ENCODE assay signal across 7 cellular contexts in genomic region chr4:5455003-5455585, GRCh38.
"Had no signal": no experiment of that assay in that cellular context is flagged by ENCODE, and none has a peak within 500 bp of the region (broad histone marks: within the 10 kb centered on the region; RNA-seq: fewer than 3 reads in every experiment).

No MANE protein-coding gene starts in this region.

- H3K27ac ChIP-seq: GM23248 had no signal

- H3K9me3 Mint-ChIP-seq: H9 had no signal

- H2AFZ ChIP-seq: GM23248 had no signal

- H3K4me3 Mint-ChIP-seq: H9, HFFc6 had no signal

- H3K27ac Mint-ChIP-seq: H9, HFFc6 had no signal

- H3K4me1 Mint-ChIP-seq: H9 had no signal

- H3K9ac ChIP-seq: GM23248 had no signal

- H3K4me3 ChIP-seq: GM23248 had no signal

- DNase-seq: GM23248, GOT3, H9, HFFc6, IMR-90, KBM-7 had no signal

- ATAC-seq: HCT116 had no signal
